Comparison of ENCODE assay signal across 19 cellular contexts in the genomic region with DNA sequence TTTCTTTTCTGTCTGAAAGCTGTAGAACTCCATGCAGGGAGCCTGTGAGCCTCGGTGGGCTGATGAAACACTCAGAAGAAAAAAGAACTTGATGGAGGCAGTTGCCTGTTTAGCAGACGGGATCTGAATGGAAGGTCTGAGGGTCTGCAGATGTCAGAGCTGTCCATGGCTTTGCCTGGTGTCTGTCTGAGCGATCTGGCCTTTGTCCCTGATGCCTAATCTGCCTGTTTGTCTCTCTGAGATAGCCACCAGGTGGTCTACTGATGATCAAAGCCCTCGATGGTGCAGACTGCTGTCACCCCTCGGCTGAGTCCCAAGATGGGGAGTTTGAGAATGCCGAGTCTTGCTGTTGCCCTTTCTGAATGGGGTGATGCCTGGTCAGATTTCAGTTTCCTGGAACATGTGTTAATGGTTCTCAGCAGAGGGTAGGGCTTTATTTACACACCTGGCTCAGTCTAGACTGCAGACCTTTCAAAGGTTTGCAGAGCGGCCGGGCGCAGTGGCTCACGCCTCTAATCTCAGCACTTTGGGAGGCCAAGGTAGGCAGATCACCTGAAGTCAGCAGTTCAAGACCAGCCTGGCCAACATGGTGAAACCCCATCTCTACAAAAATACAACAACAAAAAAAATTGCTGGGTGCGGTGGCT.
DNase-seq lines count a peak whose midpoint lies in the region; ATAC-seq, FAIRE-seq and TF ChIP-seq lines count a peak whose summit lies in the region.
"Had no signal": no experiment of that assay in that cellular context is flagged by ENCODE, and none has a peak within 500 bp of the region (broad histone marks: within the 10 kb centered on the region; RNA-seq: fewer than 3 reads in every experiment).

No MANE protein-coding gene starts in this region.

- no peaks in the 10 kb centered on the region for H4K20me1 ChIP-seq in HepG2 (ENCODE audit: insufficient read depth, low read length)

- BruUV-seq in HepG2 (replicated peaks; lab: Mats Ljungman, UMichigan) (no TSS peak), A673 (replicated peaks; lab: Mats Ljungman, UMichigan) (no TSS peak)

- no peaks in the 10 kb centered on the region for H3K79me2 ChIP-seq in HepG2 (ENCODE audit: insufficient read depth, low read length)

- CTCF ChIA-PET in HepG2 (lab: Yijun Ruan, JAX; ENCODE audit: low intra/inter-chr PET ratio, low total read pairs): no interaction called here
- CTCF ChIA-PET in A673 (lab: Charles Lee): no interaction called here

- H3K27ac ChIP-seq in HepG2 (ENCODE audit: extremely low read length, insufficient read depth, low read length) (no peak overlapping the region), right lobe of liver (no peak overlapping the region), left lung (no peak overlapping the region), A673 (ENCODE audit: low read depth, low read length, poor library complexity, severe bottlenecking) (no peak overlapping the region), foreskin keratinocyte (no peak overlapping the region)
- H3K27ac ChIP-seq: BLaER1 treated with 17β-estradiol and CSF1 and Interleukin-3, amounts not matched to agents 10 nM and 100 nM; esophagus muscularis mucosa had no signal

- no peak for TF ChIP-seq CTCF in HepG2 (CRISPR knock-in tag; IDR thresholded peaks at IDR 0.05)
- no peak for TF ChIP-seq CTCF in right lobe of liver (IDR thresholded peaks at IDR 0.05)
- no peak for TF ChIP-seq CTCF in left lung (IDR thresholded peaks at IDR 0.05)
- no peak for TF ChIP-seq CTCF in A673 (conservative IDR thresholded peaks at IDR 0.05; ENCODE audit: low read depth, low read length)
- no peak for TF ChIP-seq CTCF in foreskin keratinocyte (conservative IDR thresholded peaks at IDR 0.05)

- POLR2A ChIA-PET in HepG2 (lab: Yijun Ruan, JAX) (no interaction called here), A673 (lab: Charles Lee; ENCODE audit: low non-redundant PET) (no interaction called here)

- H2AFZ ChIP-seq in HepG2 (ENCODE audit: low read length): no peak overlapping the region

- intact Hi-C loops in HepG2 (cut with micrococcal nuclease; ENCODE audit: unreplicated experiment): no loop called here
- intact Hi-C loops in right lobe of liver (cut with DNase I): no loop called here
- intact Hi-C loops in left lung (cut with DNase I): no loop called here
- intact Hi-C loops in A673 (cut with micrococcal nuclease; ENCODE audit: unreplicated experiment): no loop called here

- H3K9ac ChIP-seq in HepG2 (ENCODE audit: insufficient read depth, low read depth, low read length): no peak overlapping the region
- H3K9ac ChIP-seq: BLaER1 treated with 17β-estradiol and CSF1 and Interleukin-3, amounts not matched to agents 10 nM and 100 nM had no signal

- H3K4me2 ChIP-seq in HepG2 (ENCODE audit: low read depth, low read length): peak overlapping the region; percentile 38; the same call in 1 of the 2 replicates
- H3K4me2 ChIP-seq: BLaER1 treated with 17β-estradiol and CSF1 and Interleukin-3, amounts not matched to agents 10 nM and 100 nM; smooth muscle cell had no signal

- H3K36me3 ChIP-seq in HepG2 (replicated peaks in 1 of 2; ENCODE audit: control insufficient read depth in 1 of 2, insufficient read depth in 2 of 2, low read length in 2 of 2) (no peaks in the 10 kb centered on the region), right lobe of liver (no peaks in the 10 kb centered on the region), left lung (no peaks in the 10 kb centered on the region), A673 (ENCODE audit: insufficient read depth, low read length, poor library complexity, severe bottlenecking) (no peaks in the 10 kb centered on the region)
- H3K36me3 ChIP-seq: BLaER1 treated with 17β-estradiol and CSF1 and Interleukin-3, amounts not matched to agents 10 nM and 100 nM; esophagus muscularis mucosa had no signal

- FAIRE-seq in HepG2 (lab: Jason Lieb, UNC) (no peak), H54 (lab: Jason Lieb, UNC) (no peak)
- FAIRE-seq: GM12892 had no signal

- WGBS in HepG2 (ENCODE audit: low lambda C conversion rate): 9% methylated on average over 7 of the region's 11 CpGs
- 34% methylated on average over 6 of the region's 11 CpGs for WGBS in right lobe of liver (ENCODE audit: insufficient coverage, low coverage, low lambda C conversion rate, missing lambda C conversion rate)

- peak; percentile 71 for ATAC-seq in HepG2
- no peak for ATAC-seq in right lobe of liver
- ATAC-seq in left lung: peak; percentile 95
- ATAC-seq in foreskin keratinocyte: no peak
- ATAC-seq in HG03159 (IDR thresholded peaks at IDR 0.05; ENCODE audit: unreplicated experiment): no peak
- ATAC-seq: HCT116, left cardiac atrium had no signal

- no peak for TF ChIP-seq RAD21 in HepG2 (CRISPR knock-in tag; IDR thresholded peaks at IDR 0.05)

- H3K4me3 ChIP-seq in HepG2 (replicated peaks in 1 of 3; ENCODE audit: insufficient read depth in 1 of 3, low read depth in 2 of 3, low read length in 3 of 3) (no peak overlapping the region), right lobe of liver (no peak overlapping the region), left lung (no peak overlapping the region), A673 (ENCODE audit: low read depth, low read length, poor library complexity, severe bottlenecking) (no peak overlapping the region)
- H3K4me3 ChIP-seq: BLaER1 treated with 17β-estradiol and CSF1 and Interleukin-3, amounts not matched to agents 10 nM and 100 nM; esophagus muscularis mucosa; smooth muscle cell had no signal

- no peak for TF ChIP-seq POLR2A in HepG2 (IDR thresholded peaks at IDR 0.05; ENCODE audit: insufficient read depth in 1 of 2, low read depth in 2 of 2, low read length in 2 of 2)
- no peak for TF ChIP-seq POLR2A in right lobe of liver (IDR thresholded peaks at IDR 0.05)
- TF ChIP-seq POLR2A in H54 (IDR thresholded peaks at IDR 0.05; ENCODE audit: low read depth, low read length): no peak

- in situ Hi-C loops in HepG2 (cut with HindIII; ENCODE audit: extremely low pct_ligation_motif_present, low pct_unique_long_range_greater_than_20kb): no loop called here

- H3K9me3 ChIP-seq in HepG2 (ENCODE audit: low read length) (no peaks in the 10 kb centered on the region), right lobe of liver (no peaks in the 10 kb centered on the region), left lung (no peaks in the 10 kb centered on the region), A673 (ENCODE audit: low read depth, low read length, poor library complexity, severe bottlenecking) (no peaks in the 10 kb centered on the region)
- H3K9me3 ChIP-seq: esophagus muscularis mucosa had no signal

- no peak for DNase-seq in HepG2 (ENCODE audit: low spot score)
- no peak for DNase-seq in right lobe of liver
- peak; percentile 34 for DNase-seq in NCI-H748 treated with DMSO at 0.1 percent for 48 hours (lab: John Stamatoyannopoulos, UW)
- DNase-seq in left lung: peak in 1 of 2 donors; percentile 47
- DNase-seq in A673 (ENCODE audit: low spot score): no peak
- no peak for DNase-seq in H54 (ENCODE audit: insufficient read length, low spot score)
- DNase-seq in foreskin keratinocyte: no peak
- DNase-seq: activated CD4-positive, alpha-beta T cell treated with anti-CD3 and anti-CD28 coated beads, Interleukin-2, amount 10 ng/mL, durations not matched to agents 7 days and 5 days; DMS 273 treated with DMSO at 0.1 percent for 48 hours; effector CD8-positive, alpha-beta T cell; left cardiac atrium; NCI-H2171; stimulated activated CD4-positive, alpha-beta T cell treated with anti-CD3 and anti-CD28 coated beads, Interleukin-4, amount 100 ng/mL, for 1 hour had no signal

- H3K27me3 ChIP-seq in HepG2 (ENCODE audit: control insufficient read depth in 1 of 2, insufficient read depth in 2 of 2, low read length in 2 of 2): no peaks in the 10 kb centered on the region; a peak in 1 of 5 replicates
- no peaks in the 10 kb centered on the region for H3K27me3 ChIP-seq in right lobe of liver
- peaks cover 0 to 57% of the 10 kb centered on the region in 2 donors for H3K27me3 ChIP-seq in left lung
- peaks cover 4% of the 10 kb centered on the region for H3K27me3 ChIP-seq in A673 (replicated peaks; ENCODE audit: insufficient read depth, low read depth, low read length, poor library complexity)
- H3K27me3 ChIP-seq in foreskin keratinocyte: no peaks in the 10 kb centered on the region

- TF ChIP-seq EP300 in HepG2 (IDR thresholded peaks at IDR 0.05; ENCODE audit: low read depth in 2 of 2, low read length in 2 of 2) (no peak), HepG2 (CRISPR knock-in tag; IDR thresholded peaks at IDR 0.05; ENCODE audit: borderline replicate concordance) (no peak)

- 0 out of 2 replicates have a peak, but pooled peaks cover 5% of the 10 kb centered on the region for H3K4me1 ChIP-seq in HepG2 (ENCODE audit: insufficient read depth, low read length)
- H3K4me1 ChIP-seq in right lobe of liver: no peaks in the 10 kb centered on the region
- H3K4me1 ChIP-seq in left lung: no peaks in the 10 kb centered on the region
- no peaks in the 10 kb centered on the region for H3K4me1 ChIP-seq in A673 (ENCODE audit: insufficient read depth, low read length, poor library complexity, severe bottlenecking)
- H3K4me1 ChIP-seq in foreskin keratinocyte: no peaks in the 10 kb centered on the region
- H3K4me1 ChIP-seq: esophagus muscularis mucosa had no signal

TF ChIP-seq in HepG2, 621 proteins besides CTCF, POLR2A, EP300 and RAD21 (continues in another document):
- no peak for TF ChIP-seq ZSCAN31 (CRISPR knock-in tag; IDR thresholded peaks at IDR 0.05; ENCODE audit: low read depth)
- TF ChIP-seq, protein P1, sequence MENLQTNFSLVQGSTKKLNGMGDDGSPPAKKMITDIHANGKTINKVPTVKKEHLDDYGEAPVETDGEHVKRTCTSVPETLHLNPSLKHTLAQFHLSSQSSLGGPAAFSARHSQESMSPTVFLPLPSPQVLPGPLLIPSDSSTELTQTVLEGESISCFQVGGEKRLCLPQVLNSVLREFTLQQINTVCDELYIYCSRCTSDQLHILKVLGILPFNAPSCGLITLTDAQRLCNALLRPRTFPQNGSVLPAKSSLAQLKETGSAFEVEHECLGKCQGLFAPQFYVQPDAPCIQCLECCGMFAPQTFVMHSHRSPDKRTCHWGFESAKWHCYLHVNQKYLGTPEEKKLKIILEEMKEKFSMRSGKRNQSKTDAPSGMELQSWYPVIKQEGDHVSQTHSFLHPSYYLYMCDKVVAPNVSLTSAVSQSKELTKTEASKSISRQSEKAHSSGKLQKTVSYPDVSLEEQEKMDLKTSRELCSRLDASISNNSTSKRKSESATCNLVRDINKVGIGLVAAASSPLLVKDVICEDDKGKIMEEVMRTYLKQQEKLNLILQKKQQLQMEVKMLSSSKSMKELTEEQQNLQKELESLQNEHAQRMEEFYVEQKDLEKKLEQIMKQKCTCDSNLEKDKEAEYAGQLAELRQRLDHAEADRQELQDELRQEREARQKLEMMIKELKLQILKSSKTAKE (CRISPR knock-in tag; IDR thresholded peaks at IDR 0.05; ENCODE audit: borderline replicate concordance): no peak
- 0 out of 2 replicates have a peak, but pooled peaks have one; percentile 4 for TF ChIP-seq HNF4A (CRISPR knock-in tag; IDR thresholded peaks at IDR 0.05)
- no peak for TF ChIP-seq ZNF850 (CRISPR knock-in tag; conservative IDR thresholded peaks at IDR 0.05)

Comparison
In these comparisons a context has a peak if more than half of its experiments do, and no peak if none do; other contexts are left out.
1. ATAC-seq: peak in HepG2 (single experiment) and left lung (single experiment); none in right lobe of liver (0 of 4), foreskin keratinocyte (single experiment) and HG03159 (single experiment).